In the genomic region with DNA sequence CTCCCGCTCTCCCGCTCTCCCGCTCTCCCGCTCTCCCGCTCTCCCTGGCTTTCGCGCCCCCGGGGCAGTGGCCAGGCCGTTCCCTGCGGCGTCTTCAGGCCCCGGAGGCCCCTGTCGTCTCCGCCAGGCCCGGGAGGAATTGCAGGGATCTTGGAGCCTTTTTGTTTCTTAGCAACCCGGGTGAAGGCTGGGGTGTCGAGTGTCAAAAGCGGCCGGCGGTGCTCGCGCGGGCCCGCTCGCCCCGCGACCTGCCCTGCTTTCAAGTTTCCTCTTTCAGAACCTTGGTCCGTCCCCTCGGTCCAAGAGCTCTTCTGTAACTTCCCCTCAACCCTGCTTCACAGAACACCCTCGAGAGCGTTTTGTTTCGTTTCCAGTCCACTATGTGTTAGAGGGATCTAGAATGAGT, we compare ENCODE assay signal across 7 cellular contexts. TPM values are rescaled to one million over a fixed set of nuclear protein-coding genes. Genes with fewer than 3 reads are reported as not detected.
DNase-seq lines count a peak whose midpoint lies in the region; FAIRE-seq and TF ChIP-seq lines count a peak whose summit lies in the region.

No MANE protein-coding gene starts in this region.

- H3K4ac ChIP-seq in H9 (ENCODE audit: low read depth, low read length), result no peak overlapping the region

- peak; percentile 64 for FAIRE-seq in GM12892 (lab: Jason Lieb, UNC)

- TF ChIP-seq POLR2A in GM12892 (IDR thresholded peaks at IDR 0.05; ENCODE audit: low read depth, low read length), result no peak

- peaks cover 3% of the 10 kb centered on the region for H3K79me1 ChIP-seq in H9 (ENCODE audit: insufficient read depth, low read depth, low read length, poor library complexity, severe bottlenecking)

- H3T11ph ChIP-seq in H9 (ENCODE audit: low read length), result no peak overlapping the region

- H2BK15ac ChIP-seq in H9 (ENCODE audit: low read depth, low read length), result no peak overlapping the region

- H3K14ac ChIP-seq in H9 (ENCODE audit: insufficient read depth, low read length), result 0 out of 2 replicates have a peak overlapping the region, but pooled peaks have one; percentile 31

- no peak overlapping the region for H3K56ac ChIP-seq in H9 (ENCODE audit: insufficient read length, low read depth, low read length)

- peaks cover 32% of the 10 kb centered on the region for H3K79me2 ChIP-seq in H9 (ENCODE audit: insufficient read depth, low read length)
- H3K79me2 ChIP-seq in Loucy (ENCODE audit: insufficient read depth, low read length), result peaks cover 62% of the 10 kb centered on the region

- H2BK120ac ChIP-seq in H9 (ENCODE audit: low read depth, low read length, poor library complexity, severe bottlenecking), result no peak overlapping the region

- H3K9ac ChIP-seq in H9 (ENCODE audit: extremely low read depth, insufficient read length, low read length), result peak overlapping the region; percentile 72
- peak overlapping the region; percentile 90 for H3K9ac ChIP-seq in Loucy (ENCODE audit: low read depth, low read length, poor library complexity, severe bottlenecking)
- peak overlapping the region; percentile 90 to 97 (median 91) for H3K9ac ChIP-seq in skeletal muscle tissue (ENCODE audit: low read depth in 1 of 3, low read length in 3 of 3)

- H3K23ac ChIP-seq in H9 (ENCODE audit: insufficient read length, low read depth, low read length), result no peak overlapping the region

- no peak overlapping the region for H4K91ac ChIP-seq in H9 (ENCODE audit: insufficient read length, low read depth, low read length)

- H3K4me2 ChIP-seq in H9 (ENCODE audit: insufficient read depth, insufficient read length, low read length), result peak overlapping the region; percentile 99
- H3K4me2 ChIP-seq in Loucy (ENCODE audit: low read depth, low read length, poor library complexity, severe bottlenecking), result peak overlapping the region; percentile 100

- no peaks in the 10 kb centered on the region for H3K27me3 Mint-ChIP-seq in H9 (ENCODE audit: low read depth)

- H3K9me3 Mint-ChIP-seq in H9, result peaks cover 0 to 2% of the 10 kb centered on the region in 2 experiments; a peak in 1 of 5 replicates

- H3K4me3 ChIP-seq in Loucy (ENCODE audit: low read length, poor library complexity, severe bottlenecking), result peak overlapping the region; percentile 98
- peak overlapping the region; percentile 86 to 97 (median 93) for H3K4me3 ChIP-seq in skeletal muscle tissue (ENCODE audit: low read length in 3 of 3)

- H2BK20ac ChIP-seq in H9 (ENCODE audit: low read depth, low read length, poor library complexity, severe bottlenecking), result no peak overlapping the region

- H2AK5ac ChIP-seq in H9 (ENCODE audit: insufficient read length, low read length), result no peak overlapping the region

- H3K36me3 Mint-ChIP-seq in H9 (ENCODE audit: insufficient read depth in 1 of 3, low read depth in 3 of 3), result peaks cover 14 to 36% (median 31%) of the 10 kb centered on the region in 3 experiments

- DNase-seq in GM12892 (ENCODE audit: insufficient read length) (peak; percentile 41), H9 (peak; percentile 45), T1000 (lab: John Stamatoyannopoulos, UW) (peak; percentile 9), caudate nucleus (lab: John Stamatoyannopoulos, UW) (peak in 40 of 61 donors; percentile 4 to 70 (median 40)), iPS-NIHi7 (ENCODE audit: extremely low spot score) (peak; percentile 63)

- no peaks in the 10 kb centered on the region for H3K9me3 ChIP-seq in H9 (ENCODE audit: control insufficient read depth, low read depth, low read length)
- H3K9me3 ChIP-seq in Loucy (ENCODE audit: insufficient read depth, low read depth, low read length), result no peaks in the 10 kb centered on the region
- no peaks in the 10 kb centered on the region for H3K9me3 ChIP-seq in skeletal muscle tissue (ENCODE audit: control insufficient read depth in 3 of 3, low read length in 3 of 3)

- no peaks in the 10 kb centered on the region for H3K9me2 ChIP-seq in Loucy (replicated peaks; ENCODE audit: low read depth, low read length)

- no peak overlapping the region for H4K8ac ChIP-seq in H9 (replicated peaks; ENCODE audit: insufficient read length, low read depth, low read length)

- H3K27me3 ChIP-seq in H9 (ENCODE audit: insufficient read depth, low read length) (no peaks in the 10 kb centered on the region), Loucy (ENCODE audit: insufficient read depth, low read length, poor library complexity, severe bottlenecking) (no peaks in the 10 kb centered on the region), skeletal muscle tissue (ENCODE audit: control insufficient read depth in 3 of 3, insufficient read depth in 3 of 3, low read length in 3 of 3) (no peaks in the 10 kb centered on the region)

- H3K4me1 Mint-ChIP-seq in H9, result peaks cover 26 to 32% of the 10 kb centered on the region in 2 experiments

- H2AFZ ChIP-seq in H9 (ENCODE audit: low read length), result no peak overlapping the region
- H2AFZ ChIP-seq in Loucy (ENCODE audit: low read length), result no peak overlapping the region

- H3K23me2 ChIP-seq in H9 (ENCODE audit: insufficient read length, low read depth, low read length, poor library complexity, severe bottlenecking), result peaks cover 7% of the 10 kb centered on the region

- peak overlapping the region; percentile 59 to 87 (median 81); a peak in 6 of 7 replicates for H3K27ac Mint-ChIP-seq in H9

- H3F3A ChIP-seq in Loucy (ENCODE audit: low read depth), result no peaks in the 10 kb centered on the region

- TF ChIP-seq CTCF in H9 (conservative IDR thresholded peaks at IDR 0.05) (no peak), Loucy (conservative IDR thresholded peaks at IDR 0.05; ENCODE audit: low read length) (no peak)

- no peak overlapping the region for H4K5ac ChIP-seq in H9 (ENCODE audit: insufficient read length, low read depth, low read length)

- H2BK5ac ChIP-seq in H9 (ENCODE audit: insufficient read length, low read length), result no peak overlapping the region

- H3K18ac ChIP-seq in H9 (ENCODE audit: insufficient read length, low read depth, low read length), result no peak overlapping the region

- peak overlapping the region; percentile 95 to 98 for H3K4me3 Mint-ChIP-seq in H9

- no CpG with 5 or more reads among the region's 32 CpGs for WGBS in H9 (ENCODE audit: extremely low coverage, insufficient read length, low lambda C conversion rate)

- H3K27ac ChIP-seq in H9 (ENCODE audit: insufficient read length, low read depth, low read length), result no peak overlapping the region
- peak overlapping the region; percentile 84 for H3K27ac ChIP-seq in caudate nucleus (ENCODE audit: low read depth, low read length)
- peak overlapping the region; percentile 100 for H3K27ac ChIP-seq in skeletal muscle tissue (ENCODE audit: low read depth, low read length)

- H4K20me1 ChIP-seq in H9 (ENCODE audit: control insufficient read depth, insufficient read depth, insufficient read length), result no peaks in the 10 kb centered on the region
- peaks cover 56% of the 10 kb centered on the region for H4K20me1 ChIP-seq in Loucy (ENCODE audit: insufficient read depth, low read length, poor library complexity, severe bottlenecking)

- H3K4me1 ChIP-seq in H9 (ENCODE audit: insufficient read depth, low read length) (no peaks in the 10 kb centered on the region), Loucy (ENCODE audit: insufficient read depth, low read length, poor library complexity, severe bottlenecking) (peaks cover 38% of the 10 kb centered on the region), skeletal muscle tissue (ENCODE audit: control insufficient read depth in 3 of 3, insufficient read depth in 3 of 3, low read length in 3 of 3) (peaks cover 0 to 24% (median 18%) of the 10 kb centered on the region in 3 donors)

- H3K36me3 ChIP-seq in Loucy (ENCODE audit: insufficient read depth, low read length) (peaks cover 19% of the 10 kb centered on the region; the same call in 1 of the 2 replicates), skeletal muscle tissue (ENCODE audit: control insufficient read depth in 3 of 3, insufficient read depth in 3 of 3, low read length in 3 of 3) (no peaks in the 10 kb centered on the region)

- H2BK12ac ChIP-seq in H9 (ENCODE audit: insufficient read length, low read depth, low read length), result no peak overlapping the region

RNA-seq across cellular contexts. Expression of gene RNF138, which starts 1.4 kb away (rescaled TPM):
- 28.5 TPM for polyA plus RNA-seq in GM12892 (2012; ENCODE audit: missing spikeins)
- total RNA-seq in H9 (2021) (73.5 and 80.9 TPM in 2 replicates), skeletal muscle tissue (39.1 TPM)

Comparison
In these comparisons a context has a peak if more than half of its experiments do, and no peak if none do; other contexts are left out.
1. DNase-seq: peak in every context shown above with its lines; median percentile 63 in iPS-NIHi7; 45 in H9; 41 in GM12892; 40 in caudate nucleus; 9 in T1000.